In the genomic region with DNA sequence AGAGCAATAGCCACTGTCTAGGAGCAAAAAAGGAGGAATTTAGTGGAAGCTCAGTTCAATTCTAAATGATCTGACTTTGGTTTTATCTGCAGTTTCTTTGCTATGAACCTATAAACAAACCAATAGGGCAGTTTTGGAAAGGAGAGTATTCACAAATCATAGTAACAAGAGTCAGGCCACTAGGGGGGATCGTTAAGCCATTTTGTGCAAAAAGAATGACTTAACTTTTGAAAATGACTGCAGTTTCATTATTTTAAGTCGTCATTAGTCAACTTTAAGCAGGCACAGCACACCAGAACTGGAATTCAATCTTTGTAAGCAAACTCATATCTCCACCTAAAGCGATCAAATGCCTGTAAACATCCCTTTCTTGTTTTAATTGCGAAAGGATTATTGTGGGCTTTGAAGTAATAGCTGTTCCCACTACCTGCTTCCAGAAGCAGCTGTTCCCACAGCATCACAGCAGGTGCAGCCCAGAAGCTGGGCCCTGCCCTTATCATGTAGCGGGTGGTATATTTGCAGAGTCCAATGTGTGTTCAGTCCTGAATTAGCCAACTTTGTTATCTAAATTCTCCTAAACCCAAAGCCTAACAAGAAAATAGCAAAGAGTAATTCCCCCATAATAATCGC, we compare ENCODE assay signal across 8 cellular contexts. TPM values are rescaled to one million over a fixed set of nuclear protein-coding genes. Genes with fewer than 3 reads are reported as not detected.
DNase-seq lines count a peak whose midpoint lies in the region; ATAC-seq and TF ChIP-seq lines count a peak whose summit lies in the region.

No MANE protein-coding gene starts in this region.

- H3K36me3 ChIP-seq in OCI-LY3 (replicated peaks; ENCODE audit: low read depth, low read length) = no peaks in the 10 kb centered on the region

- ATAC-seq in sciatic nerve (no peak), GM21737 (IDR thresholded peaks at IDR 0.05; ENCODE audit: unreplicated experiment) (no peak)

- H3K27me3 ChIP-seq in OCI-LY3 (ENCODE audit: low read depth, low read length) = peaks cover 27% of the 10 kb centered on the region

- H2AFZ ChIP-seq in OCI-LY3 (ENCODE audit: low read depth, low read length) = peak overlapping the region; percentile 75; the same call in 1 of the 2 replicates

- peak overlapping the region; percentile 48 for H3K4me2 ChIP-seq in OCI-LY3 (ENCODE audit: low read length)

- no peaks in the 10 kb centered on the region for H3K79me2 ChIP-seq in OCI-LY3 (ENCODE audit: low read length)

- DNase-seq in AG20443 (ENCODE audit: low spot score) = peak; percentile 21
- DNase-seq in H4 (ENCODE audit: low spot score) = peak; percentile 13
- DNase-seq in fibroblast of the aortic adventitia (ENCODE audit: low read depth) = peak; percentile 51
- no peak for DNase-seq in GF-D8 (lab: John Stamatoyannopoulos, UW)
- no peak for DNase-seq in central memory CD4-positive, alpha-beta T cell
- no peak for DNase-seq in sciatic nerve (ENCODE audit: low spot score)

- no peaks in the 10 kb centered on the region for H4K20me1 ChIP-seq in OCI-LY3 (ENCODE audit: insufficient read depth, low read length)

- TF ChIP-seq CTCF in OCI-LY3 (IDR thresholded peaks at IDR 0.05; ENCODE audit: low read depth, low read length) = peak; percentile 68
- peak; percentile 54 for TF ChIP-seq CTCF in fibroblast of the aortic adventitia (IDR thresholded peaks at IDR 0.05; ENCODE audit: insufficient read depth, low read length)

- intact Hi-C loops in sciatic nerve (cut with DNase I) = no loop called here

- H3K4me1 ChIP-seq in OCI-LY3 (ENCODE audit: low read length) = peaks cover 22% of the 10 kb centered on the region

- H3K27ac ChIP-seq in OCI-LY3 (ENCODE audit: low read length) = no peak overlapping the region

- H3K9me3 ChIP-seq in OCI-LY3 (ENCODE audit: insufficient read depth, low read length) = no peaks in the 10 kb centered on the region

- H3K4me3 ChIP-seq in OCI-LY3 (ENCODE audit: low read length) (no peak overlapping the region), fibroblast of the aortic adventitia (ENCODE audit: low read depth, low read length) (no peak overlapping the region)

- no peak overlapping the region for H3K9ac ChIP-seq in OCI-LY3 (ENCODE audit: low read length)

RNA-seq across cellular contexts. Expression of a gene that starts 51.5 kb away (rescaled TPM):
- total RNA-seq in H4 (2014; rRNA removed; shearing (Covaris generic)) = not detected in 2 replicates
- 0.09 TPM in 1 of 2 replicates, not detected in the other for total RNA-seq in fibroblast of the aortic adventitia (ENCODE audit: low replicate concordance)
- total RNA-seq in sciatic nerve = not detected

RNA-seq across cellular contexts. Expression of a gene that starts 59.2 kb away (rescaled TPM):
- total RNA-seq in H4 (2014; rRNA removed; shearing (Covaris generic)) = 2.5 and 3.7 TPM in 2 replicates
- 2.5 and 12.6 TPM in 2 replicates for total RNA-seq in fibroblast of the aortic adventitia (ENCODE audit: low replicate concordance)
- total RNA-seq in sciatic nerve = 5.8 TPM

Comparison
In these comparisons a context has a peak if more than half of its experiments do, and no peak if none do; other contexts are left out.
1. DNase-seq: peak in AG20443 (single experiment), H4 (single experiment) and fibroblast of the aortic adventitia (single experiment); none in GF-D8 (single experiment), central memory CD4-positive, alpha-beta T cell (single experiment) and sciatic nerve (single experiment).